ENCODE assay signal across 17 cellular contexts in genomic region chr7:77403957-77404356, GRCh38.
"Had no signal": no experiment of that assay in that cellular context is flagged by ENCODE, and none has a peak within 500 bp of the region (broad histone marks: within the 10 kb centered on the region; RNA-seq: fewer than 3 reads in every experiment).

No MANE protein-coding gene starts in this region.

- H3K27me3 ChIP-seq: colonic mucosa, esophagus squamous epithelium, vagina had no signal

- H2AFZ ChIP-seq: parathyroid adenoma had no signal

- H3K27ac ChIP-seq: colonic mucosa, esophagus squamous epithelium, parathyroid adenoma, vagina had no signal

- H3K79me2 ChIP-seq: parathyroid adenoma had no signal

- H3K4me1 ChIP-seq: colonic mucosa, parathyroid adenoma, vagina had no signal

- H3K9ac ChIP-seq: parathyroid adenoma had no signal

- H3K9me3 Mint-ChIP-seq: activated CD4-positive, alpha-beta T cell treated with anti-CD3 and anti-CD28 coated beads, Interleukin-2, amount 10 ng/mL, durations not matched to agents 24 days and 14 days; activated naive CD4-positive, alpha-beta T cell treated with anti-CD3 and anti-CD28 coated beads, Interleukin-2, amount 50 U/mL, for 72 hours; activated T-cell treated with anti-CD3 and anti-CD28 coated beads, Interleukin-2, amount 50 U/mL, for 72 hours had no signal

- DNase-seq: activated CD4-positive, alpha-beta T cell treated with anti-CD3 and anti-CD28 coated beads, Interleukin-2, amount 10 ng/mL, durations not matched to agents 24 days and 14 days; activated CD4-positive, CD25-positive, alpha-beta regulatory T cell; activated CD8-positive, alpha-beta memory T cell treated with anti-CD3 and anti-CD28 coated beads, Interleukin-2, amount 50 U/mL, for 48 hours; activated gamma-delta T cell; activated T-cell treated with anti-CD3 and anti-CD28 coated beads, Interleukin-2, amount 50 U/mL, for 72 hours; central memory CD4-positive, alpha-beta T cell; colonic mucosa; esophagus squamous epithelium; hypothalamus; midbrain; stimulated activated CD4-positive, alpha-beta T cell treated with anti-CD3 and anti-CD28 coated beads, Interleukin-12 subunit alpha, Interleukin-12 subunit beta, amount 100 ng/mL, for 4 hours; stimulated activated CD4-positive, alpha-beta T cell treated with anti-CD3 and anti-CD28 coated beads, Interleukin-2, amount 100 ng/mL, for 24 hours; T-helper 2 cell had no signal

- H3K4me3 ChIP-seq: colonic mucosa, esophagus squamous epithelium, lung, vagina had no signal

- H3K27ac Mint-ChIP-seq: activated CD4-positive, alpha-beta T cell treated with anti-CD3 and anti-CD28 coated beads, Interleukin-2, amount 10 ng/mL, durations not matched to agents 24 days and 14 days; activated naive CD4-positive, alpha-beta T cell treated with anti-CD3 and anti-CD28 coated beads, Interleukin-2, amount 50 U/mL, for 72 hours; activated T-cell treated with anti-CD3 and anti-CD28 coated beads, Interleukin-2, amount 50 U/mL, for 72 hours had no signal

- H3K4me3 Mint-ChIP-seq: activated CD4-positive, alpha-beta T cell treated with anti-CD3 and anti-CD28 coated beads, Interleukin-2, amount 10 ng/mL, durations not matched to agents 24 days and 14 days; activated T-cell treated with anti-CD3 and anti-CD28 coated beads, Interleukin-2, amount 50 U/mL, for 72 hours had no signal

- H3K4me1 Mint-ChIP-seq: activated CD4-positive, alpha-beta T cell treated with anti-CD3 and anti-CD28 coated beads, Interleukin-2, amount 10 ng/mL, durations not matched to agents 24 days and 14 days had no signal

- H3K9me3 ChIP-seq: colonic mucosa, esophagus squamous epithelium, vagina had no signal

- ATAC-seq: activated naive CD4-positive, alpha-beta T cell treated with anti-CD3 and anti-CD28 coated beads, Interleukin-2, amount 50 U/mL, for 72 hours; activated T-cell treated with anti-CD3 and anti-CD28 coated beads, Interleukin-2, amount 50 U/mL, for 72 hours had no signal

- H3K36me3 ChIP-seq: colonic mucosa, esophagus squamous epithelium, vagina had no signal
